ENCODE assay signal across 11 cellular contexts in the genomic region with DNA sequence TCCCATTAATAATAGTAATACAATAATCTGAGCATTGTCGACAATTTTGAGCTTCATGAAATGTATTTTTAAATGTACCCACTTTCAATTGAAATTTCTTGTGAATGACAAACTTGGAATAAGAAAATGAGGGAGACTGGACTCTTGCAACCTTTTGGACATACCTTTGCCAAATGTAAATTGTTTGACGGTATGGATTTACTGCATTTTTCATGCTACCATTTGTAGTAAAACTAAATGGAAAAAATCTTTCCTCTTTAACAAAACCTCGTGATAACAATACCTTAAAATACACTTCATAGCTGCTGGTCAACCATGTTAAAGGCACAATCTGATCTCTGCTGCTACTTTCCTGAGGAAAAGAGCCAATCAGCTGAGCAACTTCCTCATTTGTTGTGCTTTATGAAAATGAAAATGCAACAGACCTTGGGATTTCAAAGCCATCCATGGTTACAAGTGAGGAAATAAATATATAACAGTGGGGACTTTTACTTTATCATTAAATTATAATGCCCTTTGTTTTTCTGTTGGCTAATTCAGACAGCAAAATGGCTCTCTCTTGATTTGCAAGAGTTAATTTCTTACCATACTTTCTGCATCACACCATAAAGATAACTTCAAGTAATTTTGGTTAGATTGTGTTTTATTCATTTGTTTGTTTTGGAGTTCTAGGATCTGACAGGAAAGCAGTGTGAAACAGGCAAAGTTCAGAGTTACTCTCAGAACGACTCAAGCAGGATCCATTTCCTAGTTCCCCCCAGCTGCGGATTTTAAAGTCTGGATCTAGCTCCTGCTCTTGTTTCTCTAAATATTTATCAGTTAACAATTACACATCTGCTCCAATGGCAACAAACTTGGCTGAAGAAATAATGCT. TPM values are rescaled to one million over a fixed set of nuclear protein-coding genes. Genes with fewer than 3 reads are reported as not detected.
DNase-seq lines count a peak whose midpoint lies in the region; ATAC-seq, FAIRE-seq and TF ChIP-seq lines count a peak whose summit lies in the region.
"Had no signal": no experiment of that assay in that cellular context is flagged by ENCODE, and none has a peak within 500 bp of the region (broad histone marks: within the 10 kb centered on the region; RNA-seq: fewer than 3 reads in every experiment).

No MANE protein-coding gene starts in this region.

- 0 to 2% methylated on average over 5 of the region's 5 CpGs for WGBS in body of pancreas, 2 donors
- 0% methylated on average over 5 of the region's 5 CpGs for WGBS in HepG2 (ENCODE audit: low lambda C conversion rate)
- 11 to 20% (median 17%) methylated on average over 5 of the region's 5 CpGs for WGBS in spleen, 5 donors

- peak overlapping the region; percentile 77 for H3K4me2 ChIP-seq in HepG2 (ENCODE audit: low read depth, low read length)

- no peak for TF ChIP-seq CTCF in HFF-Myc (IDR thresholded peaks at IDR 0.05; ENCODE audit: low read depth, low read length, missing control alignments)
- TF ChIP-seq CTCF in body of pancreas (IDR thresholded peaks at IDR 0.05), result no peak
- no peak for TF ChIP-seq CTCF in HepG2 (CRISPR knock-in tag; IDR thresholded peaks at IDR 0.05)
- no peak for TF ChIP-seq CTCF in spleen (IDR thresholded peaks at IDR 0.05 in 8 of 11, conservative IDR thresholded peaks at IDR 0.05 in 3 of 11)

- no peaks in the 10 kb centered on the region for H3K9me3 ChIP-seq in body of pancreas
- no peaks in the 10 kb centered on the region for H3K9me3 ChIP-seq in HepG2 (ENCODE audit: low read length)
- peaks cover 0 to 4% (median 0%) of the 10 kb centered on the region in 8 donors for H3K9me3 ChIP-seq in spleen
- no peaks in the 10 kb centered on the region for H3K9me3 ChIP-seq in effector memory CD4-positive, alpha-beta T cell (ENCODE audit: control insufficient read depth, low read length)

- TF ChIP-seq EP300 in HepG2 (IDR thresholded peaks at IDR 0.05; ENCODE audit: low read depth in 2 of 2, low read length in 2 of 2), result no peak
- no peak for TF ChIP-seq EP300 in HepG2 (CRISPR knock-in tag; IDR thresholded peaks at IDR 0.05; ENCODE audit: borderline replicate concordance)

- ATAC-seq in body of pancreas (peak; percentile 13), HepG2 (peak; percentile 32; the same call in 1 of the 3 replicates), HG02938 (IDR thresholded peaks at IDR 0.05; ENCODE audit: unreplicated experiment) (no peak), HG03097 (IDR thresholded peaks at IDR 0.05; ENCODE audit: low FRiP score, unreplicated experiment) (no peak)

- POLR2A ChIA-PET in HepG2 (lab: Yijun Ruan, JAX), result interaction anchor here (1.0 to 1.8 kb wide), 5 partner anchors 10 to 94 kb away, joined by 3 to 11 read pairs (median 4); no protein-coding TSS in a partner anchor

- no peak for FAIRE-seq in HepG2 (lab: Jason Lieb, UNC)

- H3K9ac ChIP-seq in HepG2 (ENCODE audit: insufficient read depth, low read depth, low read length), result peak overlapping the region; percentile 74

- peak in 1 of 3 donors; percentile 8 for TF ChIP-seq POLR2A in body of pancreas (IDR thresholded peaks at IDR 0.05)
- TF ChIP-seq POLR2A in HepG2 (IDR thresholded peaks at IDR 0.05; ENCODE audit: insufficient read depth in 1 of 2, low read depth in 2 of 2, low read length in 2 of 2), result no peak
- no peak for TF ChIP-seq POLR2A in spleen (IDR thresholded peaks at IDR 0.05)

- H3K27ac ChIP-seq in body of pancreas, result peak overlapping the region; percentile 60 to 89 (median 80)
- peak overlapping the region; percentile 75 for H3K27ac ChIP-seq in HepG2 (ENCODE audit: extremely low read length, insufficient read depth, low read length)
- H3K27ac ChIP-seq in spleen, result peak overlapping the region; percentile 44 to 87 (median 72)
- H3K27ac ChIP-seq in effector memory CD4-positive, alpha-beta T cell (ENCODE audit: insufficient read depth, low read length, poor library complexity, severe bottlenecking), result no peak overlapping the region

- no peaks in the 10 kb centered on the region for H4K20me1 ChIP-seq in HepG2 (ENCODE audit: insufficient read depth, low read length)

- CTCF ChIA-PET in HepG2 (lab: Yijun Ruan, JAX; ENCODE audit: low intra/inter-chr PET ratio, low total read pairs), result no interaction called here

- in situ Hi-C loops in HepG2 (cut with HindIII; ENCODE audit: extremely low pct_ligation_motif_present, low pct_unique_long_range_greater_than_20kb) (loop anchor here (5.0 kb wide), 1 partner anchor 46 kb away; no protein-coding TSS in a partner anchor), G401 (cut with HindIII; ENCODE audit: low sequenced_read_pairs) (no loop called here)

- H3K79me2 ChIP-seq in HepG2 (ENCODE audit: insufficient read depth, low read length), result peaks cover 61% of the 10 kb centered on the region

- peak overlapping the region; percentile 31 for H2AFZ ChIP-seq in HepG2 (ENCODE audit: low read length)

- H3K4me3 ChIP-seq in HFF-Myc (replicated peaks; ENCODE audit: low read depth, low read length) (peak overlapping the region; percentile 26), body of pancreas (peak overlapping the region; percentile 46 to 48), HepG2 (replicated peaks in 1 of 3; ENCODE audit: insufficient read depth in 1 of 3, low read depth in 2 of 3, low read length in 3 of 3) (peak overlapping the region; percentile 63 to 86 (median 64)), spleen (peak overlapping the region; percentile 14 to 65 (median 34))
- no peak overlapping the region for H3K4me3 ChIP-seq in effector memory CD4-positive, alpha-beta T cell (ENCODE audit: insufficient read depth, low read depth, low read length, poor library complexity, severe bottlenecking)

- intact Hi-C loops in body of pancreas (cut with DNase I) (no loop called here), HepG2 (cut with micrococcal nuclease; ENCODE audit: unreplicated experiment) (no loop called here), spleen (cut with DNase I; ENCODE audit: low total_unique reads) (no loop called here)

- peaks cover 55% of the 10 kb centered on the region for H3K4me1 ChIP-seq in body of pancreas
- peaks cover 52% of the 10 kb centered on the region for H3K4me1 ChIP-seq in HepG2 (ENCODE audit: insufficient read depth, low read length)
- peaks cover 0 to 73% (median 35%) of the 10 kb centered on the region in 6 donors for H3K4me1 ChIP-seq in spleen
- no peaks in the 10 kb centered on the region for H3K4me1 ChIP-seq in effector memory CD4-positive, alpha-beta T cell (ENCODE audit: control insufficient read depth, insufficient read depth, low read length, poor library complexity, severe bottlenecking)

- BruUV-seq in HepG2 (replicated peaks; lab: Mats Ljungman, UMichigan), result no TSS peak

- DNase-seq in HFF-Myc (ENCODE audit: extremely low read depth, low read depth) (no peak), body of pancreas (peak in 1 of 4 donors; percentile 26), HepG2 (ENCODE audit: low spot score) (no peak), spleen (no peak), G401 (ENCODE audit: low spot score) (no peak)
- DNase-seq in effector memory CD4-positive, alpha-beta T cell, result no peak
- DNase-seq: head of caudate nucleus, NCI-H2029 had no signal

- H3K27me3 ChIP-seq in body of pancreas (no peaks in the 10 kb centered on the region), HepG2 (ENCODE audit: control insufficient read depth in 1 of 2, insufficient read depth in 2 of 2, low read length in 2 of 2) (no peaks in the 10 kb centered on the region), spleen (replicated peaks in 1 of 7) (peaks cover 0 to 5% (median 0%) of the 10 kb centered on the region in 7 donors)
- no peaks in the 10 kb centered on the region for H3K27me3 ChIP-seq in effector memory CD4-positive, alpha-beta T cell (replicated peaks; ENCODE audit: control insufficient read depth, insufficient read depth, low read length, poor library complexity, severe bottlenecking)

- TF ChIP-seq RAD21 in HepG2 (CRISPR knock-in tag; IDR thresholded peaks at IDR 0.05), result no peak

- H3K36me3 ChIP-seq in body of pancreas (replicated peaks in 1 of 2; ENCODE audit: insufficient read depth in 1 of 2, low read depth in 2 of 2) (no peaks in the 10 kb centered on the region), HepG2 (replicated peaks in 1 of 2; ENCODE audit: control insufficient read depth in 1 of 2, insufficient read depth in 2 of 2, low read length in 2 of 2) (no peaks in the 10 kb centered on the region; a peak in 1 of 5 replicates), spleen (no peaks in the 10 kb centered on the region)
- H3K36me3 ChIP-seq in effector memory CD4-positive, alpha-beta T cell (ENCODE audit: control insufficient read depth, insufficient read depth, low read length), result no peaks in the 10 kb centered on the region

TF ChIP-seq in HepG2, 621 proteins besides CTCF, POLR2A, EP300 and RAD21 (continues in another document):
- TF ChIP-seq HOXA3 (CRISPR knock-in tag; IDR thresholded peaks at IDR 0.05), result no peak

RNA-seq across cellular contexts. Expression of gene ALDH1A1, which starts 1.1 kb away (rescaled TPM):
- total RNA-seq in body of pancreas, result 100 to 1,000 TPM in 1 of 2 donors, 10 to 100 TPM in 1; 87.7 to 184 TPM
- 439 and 686 TPM in 2 replicates for total RNA-seq in HepG2 (2016; rRNA removed; fragmentation: Illumina TruSeq; extraction: Trizol)
- total RNA-seq in HepG2 (2016; cell fraction: cytosol; rRNA removed; fragmentation: Illumina TruSeq; extraction: Trizol; ENCODE audit: low read depth), result 23.4 and 28.1 TPM in 2 replicates
- total RNA-seq in HepG2 (2016; cell fraction: insoluble cytoplasmic fraction; rRNA removed; fragmentation: Illumina TruSeq; extraction: Trizol), result 431 and 688 TPM in 2 replicates
- 55.9 and 65.7 TPM in 2 replicates for total RNA-seq in HepG2 (2016; cell fraction: membrane; rRNA removed; fragmentation: Illumina TruSeq; extraction: Trizol)
- 230 and 235 TPM in 2 replicates for total RNA-seq in HepG2 (2016; cell fraction: nucleus; rRNA removed; fragmentation: Illumina TruSeq; extraction: Trizol)
- 50.0 and 88.2 TPM in 2 replicates for polyA plus RNA-seq in HepG2 (2011; rRNA removed)
- polyA plus RNA-seq in HepG2 (2011; cell fraction: cytosol; rRNA removed), result 43.0 and 53.0 TPM in 2 replicates
- 15.1 and 17.0 TPM in 2 replicates for polyA plus RNA-seq in HepG2 (2011; cell fraction: nucleus; rRNA removed)
- polyA plus RNA-seq in HepG2 (2012), result 160 and 206 TPM in 2 replicates
- polyA plus RNA-seq in HepG2 (2016; cell fraction: cytosol; fragmentation: Illumina TruSeq; extraction: Trizol; ENCODE audit: low read depth), result 21.3 and 24.3 TPM in 2 replicates
- polyA plus RNA-seq in HepG2 (2016; cell fraction: insoluble cytoplasmic fraction; fragmentation: Illumina TruSeq; extraction: Trizol; ENCODE audit: low read depth), result 619 and 655 TPM in 2 replicates
- polyA plus RNA-seq in HepG2 (2016; cell fraction: membrane; fragmentation: Illumina TruSeq; extraction: Trizol; ENCODE audit: low read depth), result 40.3 and 48.6 TPM in 2 replicates
- 212 and 215 TPM in 2 replicates for polyA plus RNA-seq in HepG2 (2016; cell fraction: nucleus; fragmentation: Illumina TruSeq; extraction: Trizol; ENCODE audit: insufficient read depth, low read depth)
- 40.3 TPM in 1 of 2 replicates, not detected in the other for polyA minus RNA-seq in HepG2 (2011; rRNA and poly(A)+ RNA removed; ENCODE audit: low replicate concordance)
- polyA minus RNA-seq in HepG2 (2011; cell fraction: cytosol; rRNA and poly(A)+ RNA removed), result 50.9 and 76.9 TPM in 2 replicates
- 88.4 and 90.4 TPM in 2 replicates for polyA minus RNA-seq in HepG2 (2011; cell fraction: nucleus; rRNA and poly(A)+ RNA removed)
- total RNA-seq in spleen, result 100 to 1,000 TPM in 2 of 7 donors, 10 to 100 TPM in 5; 55.7 to 129 (median 71.9) TPM
- 10 to 100 TPM; 19.1 to 63.4 (median 26.2) TPM for polyA plus RNA-seq in spleen
- not detected in 2 replicates for total RNA-seq in G401 (2014; rRNA removed; shearing (Covaris generic))
- total RNA-seq: Daoy had no signal

Comparison
In these comparisons a context has a peak if more than half of its experiments do, and no peak if none do; other contexts are left out.
1. ATAC-seq: peak in body of pancreas (single experiment) and HepG2 (single experiment); none in HG02938 (single experiment) and HG03097 (single experiment).
2. RNA of gene ALDH1A1, which starts 1.1 kb away (total RNA-seq): 23.4 to 688 TPM in HepG2, 87.7 to 184 TPM in body of pancreas and 55.7 to 129 TPM in spleen; not detected in G401; every median in the first group is over 10 times any median in the second.